2 cellular contexts compared by ENCODE assay signal in the genomic region with DNA sequence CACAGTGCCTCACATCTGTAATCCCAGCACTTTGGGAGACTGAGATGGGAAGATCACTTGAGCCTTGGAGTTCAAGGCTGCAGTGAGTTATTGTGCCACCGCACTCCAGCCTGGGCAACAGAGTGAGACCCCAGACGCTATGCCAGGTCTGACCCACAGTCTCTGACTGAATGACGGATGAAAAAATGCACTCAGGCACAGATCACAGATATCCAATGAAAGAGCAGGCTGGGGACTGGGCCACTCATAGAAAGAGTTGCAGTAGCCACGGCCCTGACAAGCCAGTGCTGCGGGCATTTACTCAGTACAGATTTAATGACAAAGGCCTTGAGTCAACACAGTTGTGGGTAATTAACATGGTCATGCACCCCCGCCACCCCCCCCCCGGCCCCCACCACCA.
TF ChIP-seq lines count a peak whose summit lies in the region.

No MANE protein-coding gene starts in this region.

TF ChIP-seq in SK-N-SH, 30 proteins besides CTCF, POLR2A, EP300 and RAD21 (continued from another document):
- TF ChIP-seq, protein P1, sequence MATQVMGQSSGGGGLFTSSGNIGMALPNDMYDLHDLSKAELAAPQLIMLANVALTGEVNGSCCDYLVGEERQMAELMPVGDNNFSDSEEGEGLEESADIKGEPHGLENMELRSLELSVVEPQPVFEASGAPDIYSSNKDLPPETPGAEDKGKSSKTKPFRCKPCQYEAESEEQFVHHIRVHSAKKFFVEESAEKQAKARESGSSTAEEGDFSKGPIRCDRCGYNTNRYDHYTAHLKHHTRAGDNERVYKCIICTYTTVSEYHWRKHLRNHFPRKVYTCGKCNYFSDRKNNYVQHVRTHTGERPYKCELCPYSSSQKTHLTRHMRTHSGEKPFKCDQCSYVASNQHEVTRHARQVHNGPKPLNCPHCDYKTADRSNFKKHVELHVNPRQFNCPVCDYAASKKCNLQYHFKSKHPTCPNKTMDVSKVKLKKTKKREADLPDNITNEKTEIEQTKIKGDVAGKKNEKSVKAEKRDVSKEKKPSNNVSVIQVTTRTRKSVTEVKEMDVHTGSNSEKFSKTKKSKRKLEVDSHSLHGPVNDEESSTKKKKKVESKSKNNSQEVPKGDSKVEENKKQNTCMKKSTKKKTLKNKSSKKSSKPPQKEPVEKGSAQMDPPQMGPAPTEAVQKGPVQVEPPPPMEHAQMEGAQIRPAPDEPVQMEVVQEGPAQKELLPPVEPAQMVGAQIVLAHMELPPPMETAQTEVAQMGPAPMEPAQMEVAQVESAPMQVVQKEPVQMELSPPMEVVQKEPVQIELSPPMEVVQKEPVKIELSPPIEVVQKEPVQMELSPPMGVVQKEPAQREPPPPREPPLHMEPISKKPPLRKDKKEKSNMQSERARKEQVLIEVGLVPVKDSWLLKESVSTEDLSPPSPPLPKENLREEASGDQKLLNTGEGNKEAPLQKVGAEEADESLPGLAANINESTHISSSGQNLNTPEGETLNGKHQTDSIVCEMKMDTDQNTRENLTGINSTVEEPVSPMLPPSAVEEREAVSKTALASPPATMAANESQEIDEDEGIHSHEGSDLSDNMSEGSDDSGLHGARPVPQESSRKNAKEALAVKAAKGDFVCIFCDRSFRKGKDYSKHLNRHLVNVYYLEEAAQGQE (IDR thresholded peaks at IDR 0.05; ENCODE audit: low read depth, low read length), result no peak
- TF ChIP-seq JUND (IDR thresholded peaks at IDR 0.05) (no peak), SIN3A (IDR thresholded peaks at IDR 0.05; ENCODE audit: borderline replicate concordance, low read depth, low read length) (no peak), RFX5 (IDR thresholded peaks at IDR 0.05; ENCODE audit: low read length) (no peak), GABPA (IDR thresholded peaks at IDR 0.05; ENCODE audit: low read depth) (no peak), TEAD4 (IDR thresholded peaks at IDR 0.05; ENCODE audit: borderline replicate concordance, insufficient read depth) (no peak), CHD2 (IDR thresholded peaks at IDR 0.05; ENCODE audit: low read length, partially characterized antibody) (no peak), GATA2 (CRISPR knock-in tag; IDR thresholded peaks at IDR 0.05) (no peak), FOXM1 (IDR thresholded peaks at IDR 0.05; ENCODE audit: low read depth) (no peak), RCOR1 (IDR thresholded peaks at IDR 0.05; ENCODE audit: low read length) (no peak)
- TF ChIP-seq, protein P2, sequence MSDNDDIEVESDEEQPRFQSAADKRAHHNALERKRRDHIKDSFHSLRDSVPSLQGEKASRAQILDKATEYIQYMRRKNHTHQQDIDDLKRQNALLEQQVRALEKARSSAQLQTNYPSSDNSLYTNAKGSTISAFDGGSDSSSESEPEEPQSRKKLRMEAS (IDR thresholded peaks at IDR 0.05; ENCODE audit: low read depth), result no peak
- TF ChIP-seq, protein P3, sequence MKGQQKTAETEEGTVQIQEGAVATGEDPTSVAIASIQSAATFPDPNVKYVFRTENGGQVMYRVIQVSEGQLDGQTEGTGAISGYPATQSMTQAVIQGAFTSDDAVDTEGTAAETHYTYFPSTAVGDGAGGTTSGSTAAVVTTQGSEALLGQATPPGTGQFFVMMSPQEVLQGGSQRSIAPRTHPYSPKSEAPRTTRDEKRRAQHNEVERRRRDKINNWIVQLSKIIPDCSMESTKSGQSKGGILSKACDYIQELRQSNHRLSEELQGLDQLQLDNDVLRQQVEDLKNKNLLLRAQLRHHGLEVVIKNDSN (IDR thresholded peaks at IDR 0.05; ENCODE audit: borderline replicate concordance, low read depth), result no peak
- TF ChIP-seq, protein P4, sequence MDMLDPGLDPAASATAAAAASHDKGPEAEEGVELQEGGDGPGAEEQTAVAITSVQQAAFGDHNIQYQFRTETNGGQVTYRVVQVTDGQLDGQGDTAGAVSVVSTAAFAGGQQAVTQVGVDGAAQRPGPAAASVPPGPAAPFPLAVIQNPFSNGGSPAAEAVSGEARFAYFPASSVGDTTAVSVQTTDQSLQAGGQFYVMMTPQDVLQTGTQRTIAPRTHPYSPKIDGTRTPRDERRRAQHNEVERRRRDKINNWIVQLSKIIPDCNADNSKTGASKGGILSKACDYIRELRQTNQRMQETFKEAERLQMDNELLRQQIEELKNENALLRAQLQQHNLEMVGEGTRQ (IDR thresholded peaks at IDR 0.05; ENCODE audit: borderline replicate concordance, low read depth, low read length), result no peak
- TF ChIP-seq, protein P5, sequence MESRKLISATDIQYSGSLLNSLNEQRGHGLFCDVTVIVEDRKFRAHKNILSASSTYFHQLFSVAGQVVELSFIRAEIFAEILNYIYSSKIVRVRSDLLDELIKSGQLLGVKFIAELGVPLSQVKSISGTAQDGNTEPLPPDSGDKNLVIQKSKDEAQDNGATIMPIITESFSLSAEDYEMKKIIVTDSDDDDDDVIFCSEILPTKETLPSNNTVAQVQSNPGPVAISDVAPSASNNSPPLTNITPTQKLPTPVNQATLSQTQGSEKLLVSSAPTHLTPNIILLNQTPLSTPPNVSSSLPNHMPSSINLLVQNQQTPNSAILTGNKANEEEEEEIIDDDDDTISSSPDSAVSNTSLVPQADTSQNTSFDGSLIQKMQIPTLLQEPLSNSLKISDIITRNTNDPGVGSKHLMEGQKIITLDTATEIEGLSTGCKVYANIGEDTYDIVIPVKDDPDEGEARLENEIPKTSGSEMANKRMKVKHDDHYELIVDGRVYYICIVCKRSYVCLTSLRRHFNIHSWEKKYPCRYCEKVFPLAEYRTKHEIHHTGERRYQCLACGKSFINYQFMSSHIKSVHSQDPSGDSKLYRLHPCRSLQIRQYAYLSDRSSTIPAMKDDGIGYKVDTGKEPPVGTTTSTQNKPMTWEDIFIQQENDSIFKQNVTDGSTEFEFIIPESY (IDR thresholded peaks at IDR 0.05; ENCODE audit: borderline replicate concordance, low read depth), result no peak
- TF ChIP-seq, protein P6, sequence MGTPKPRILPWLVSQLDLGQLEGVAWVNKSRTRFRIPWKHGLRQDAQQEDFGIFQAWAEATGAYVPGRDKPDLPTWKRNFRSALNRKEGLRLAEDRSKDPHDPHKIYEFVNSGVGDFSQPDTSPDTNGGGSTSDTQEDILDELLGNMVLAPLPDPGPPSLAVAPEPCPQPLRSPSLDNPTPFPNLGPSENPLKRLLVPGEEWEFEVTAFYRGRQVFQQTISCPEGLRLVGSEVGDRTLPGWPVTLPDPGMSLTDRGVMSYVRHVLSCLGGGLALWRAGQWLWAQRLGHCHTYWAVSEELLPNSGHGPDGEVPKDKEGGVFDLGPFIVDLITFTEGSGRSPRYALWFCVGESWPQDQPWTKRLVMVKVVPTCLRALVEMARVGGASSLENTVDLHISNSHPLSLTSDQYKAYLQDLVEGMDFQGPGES (IDR thresholded peaks at IDR 0.05; ENCODE audit: low read depth, low read length), result no peak

TF ChIP-seq in SK-N-SH treated with all-trans-retinoic acid at 6 μM for 48 hours, 23 proteins besides CTCF, POLR2A, EP300 and RAD21 (continued from another document):
- TF ChIP-seq ARNTL (CRISPR knock-in tag; IDR thresholded peaks at IDR 0.05; ENCODE audit: borderline replicate concordance, low read depth) (no peak), CSDC2 (CRISPR knock-in tag; IDR thresholded peaks at IDR 0.05) (no peak), ZC3H10 (CRISPR knock-in tag; IDR thresholded peaks at IDR 0.05) (no peak), RARB (CRISPR knock-in tag; IDR thresholded peaks at IDR 0.05) (no peak), ISL1 (CRISPR knock-in tag; IDR thresholded peaks at IDR 0.05) (no peak), ZNF8 (CRISPR knock-in tag; IDR thresholded peaks at IDR 0.05) (no peak), ZNF565 (CRISPR knock-in tag; conservative IDR thresholded peaks at IDR 0.05; ENCODE audit: low read depth) (no peak), TOX (CRISPR knock-in tag; IDR thresholded peaks at IDR 0.05; ENCODE audit: borderline replicate concordance) (no peak), ZNF70 (CRISPR knock-in tag; IDR thresholded peaks at IDR 0.05) (no peak), BACH2 (CRISPR knock-in tag; IDR thresholded peaks at IDR 0.05; ENCODE audit: borderline replicate concordance) (no peak)
- TF ChIP-seq, protein P7, sequence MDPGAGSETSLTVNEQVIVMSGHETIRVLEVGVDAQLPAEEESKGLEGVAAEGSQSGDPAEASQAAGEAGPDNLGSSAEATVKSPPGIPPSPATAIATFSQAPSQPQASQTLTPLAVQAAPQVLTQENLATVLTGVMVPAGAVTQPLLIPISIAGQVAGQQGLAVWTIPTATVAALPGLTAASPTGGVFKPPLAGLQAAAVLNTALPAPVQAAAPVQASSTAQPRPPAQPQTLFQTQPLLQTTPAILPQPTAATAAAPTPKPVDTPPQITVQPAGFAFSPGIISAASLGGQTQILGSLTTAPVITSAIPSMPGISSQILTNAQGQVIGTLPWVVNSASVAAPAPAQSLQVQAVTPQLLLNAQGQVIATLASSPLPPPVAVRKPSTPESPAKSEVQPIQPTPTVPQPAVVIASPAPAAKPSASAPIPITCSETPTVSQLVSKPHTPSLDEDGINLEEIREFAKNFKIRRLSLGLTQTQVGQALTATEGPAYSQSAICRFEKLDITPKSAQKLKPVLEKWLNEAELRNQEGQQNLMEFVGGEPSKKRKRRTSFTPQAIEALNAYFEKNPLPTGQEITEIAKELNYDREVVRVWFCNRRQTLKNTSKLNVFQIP (CRISPR knock-in tag; IDR thresholded peaks at IDR 0.05; ENCODE audit: borderline replicate concordance, low read depth), result no peak
- TF ChIP-seq, protein P8, sequence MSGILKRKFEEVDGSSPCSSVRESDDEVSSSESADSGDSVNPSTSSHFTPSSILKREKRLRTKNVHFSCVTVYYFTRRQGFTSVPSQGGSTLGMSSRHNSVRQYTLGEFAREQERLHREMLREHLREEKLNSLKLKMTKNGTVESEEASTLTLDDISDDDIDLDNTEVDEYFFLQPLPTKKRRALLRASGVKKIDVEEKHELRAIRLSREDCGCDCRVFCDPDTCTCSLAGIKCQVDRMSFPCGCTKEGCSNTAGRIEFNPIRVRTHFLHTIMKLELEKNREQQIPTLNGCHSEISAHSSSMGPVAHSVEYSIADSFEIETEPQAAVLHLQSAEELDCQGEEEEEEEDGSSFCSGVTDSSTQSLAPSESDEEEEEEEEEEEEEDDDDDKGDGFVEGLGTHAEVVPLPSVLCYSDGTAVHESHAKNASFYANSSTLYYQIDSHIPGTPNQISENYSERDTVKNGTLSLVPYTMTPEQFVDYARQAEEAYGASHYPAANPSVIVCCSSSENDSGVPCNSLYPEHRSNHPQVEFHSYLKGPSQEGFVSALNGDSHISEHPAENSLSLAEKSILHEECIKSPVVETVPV (CRISPR knock-in tag; IDR thresholded peaks at IDR 0.05), result no peak
- TF ChIP-seq, protein P9, sequence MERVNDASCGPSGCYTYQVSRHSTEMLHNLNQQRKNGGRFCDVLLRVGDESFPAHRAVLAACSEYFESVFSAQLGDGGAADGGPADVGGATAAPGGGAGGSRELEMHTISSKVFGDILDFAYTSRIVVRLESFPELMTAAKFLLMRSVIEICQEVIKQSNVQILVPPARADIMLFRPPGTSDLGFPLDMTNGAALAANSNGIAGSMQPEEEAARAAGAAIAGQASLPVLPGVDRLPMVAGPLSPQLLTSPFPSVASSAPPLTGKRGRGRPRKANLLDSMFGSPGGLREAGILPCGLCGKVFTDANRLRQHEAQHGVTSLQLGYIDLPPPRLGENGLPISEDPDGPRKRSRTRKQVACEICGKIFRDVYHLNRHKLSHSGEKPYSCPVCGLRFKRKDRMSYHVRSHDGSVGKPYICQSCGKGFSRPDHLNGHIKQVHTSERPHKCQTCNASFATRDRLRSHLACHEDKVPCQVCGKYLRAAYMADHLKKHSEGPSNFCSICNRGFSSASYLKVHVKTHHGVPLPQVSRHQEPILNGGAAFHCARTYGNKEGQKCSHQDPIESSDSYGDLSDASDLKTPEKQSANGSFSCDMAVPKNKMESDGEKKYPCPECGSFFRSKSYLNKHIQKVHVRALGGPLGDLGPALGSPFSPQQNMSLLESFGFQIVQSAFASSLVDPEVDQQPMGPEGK (CRISPR knock-in tag; IDR thresholded peaks at IDR 0.05; ENCODE audit: borderline replicate concordance), result no peak
- TF ChIP-seq, protein P10, sequence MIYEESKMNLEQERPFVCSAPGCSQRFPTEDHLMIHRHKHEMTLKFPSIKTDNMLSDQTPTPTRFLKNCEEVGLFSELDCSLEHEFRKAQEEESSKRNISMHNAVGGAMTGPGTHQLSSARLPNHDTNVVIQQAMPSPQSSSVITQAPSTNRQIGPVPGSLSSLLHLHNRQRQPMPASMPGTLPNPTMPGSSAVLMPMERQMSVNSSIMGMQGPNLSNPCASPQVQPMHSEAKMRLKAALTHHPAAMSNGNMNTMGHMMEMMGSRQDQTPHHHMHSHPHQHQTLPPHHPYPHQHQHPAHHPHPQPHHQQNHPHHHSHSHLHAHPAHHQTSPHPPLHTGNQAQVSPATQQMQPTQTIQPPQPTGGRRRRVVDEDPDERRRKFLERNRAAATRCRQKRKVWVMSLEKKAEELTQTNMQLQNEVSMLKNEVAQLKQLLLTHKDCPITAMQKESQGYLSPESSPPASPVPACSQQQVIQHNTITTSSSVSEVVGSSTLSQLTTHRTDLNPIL (CRISPR knock-in tag; IDR thresholded peaks at IDR 0.05; ENCODE audit: low read depth), result no peak
TF ChIP-seq in SK-N-SH treated with all-trans-retinoic acid at 6 μM for 48 hours: peak in this region for 0.
